16 cellular contexts compared by ENCODE assay signal in the genomic region with DNA sequence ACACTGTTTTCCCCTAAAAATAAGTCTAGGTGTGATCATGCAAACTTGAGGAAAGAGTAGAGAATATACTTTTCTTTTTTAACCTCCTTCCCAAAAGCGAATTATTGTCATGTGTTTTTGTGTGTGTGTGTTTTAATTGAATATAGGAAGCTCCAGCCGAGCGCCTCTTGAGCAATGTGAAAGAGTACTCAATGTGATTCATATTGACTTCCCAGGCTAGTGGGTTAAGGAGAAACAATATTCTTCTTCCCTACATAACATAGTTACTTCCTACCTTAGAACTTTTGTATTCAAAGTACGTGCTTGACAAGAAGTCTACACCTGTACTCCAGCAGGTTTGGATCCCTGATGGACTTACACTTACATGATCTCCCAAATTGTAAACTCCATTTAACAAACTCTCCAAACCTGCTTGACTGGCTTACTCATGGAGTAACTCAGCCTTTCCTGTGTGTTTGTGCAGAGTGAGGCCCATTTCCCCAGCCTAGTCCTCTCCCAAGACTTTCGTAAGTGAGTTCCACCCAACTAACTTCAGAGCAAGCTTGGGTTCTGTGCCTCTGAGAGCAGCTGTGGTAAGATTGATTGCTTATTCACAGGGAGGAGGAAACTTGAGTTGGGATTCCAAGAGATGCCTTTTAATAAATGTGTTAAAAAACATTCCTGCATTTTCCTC. TPM values are rescaled to one million over a fixed set of nuclear protein-coding genes. Genes with fewer than 3 reads are reported as not detected.
DNase-seq lines count a peak whose midpoint lies in the region; ATAC-seq, FAIRE-seq and TF ChIP-seq lines count a peak whose summit lies in the region.
"Had no signal": no experiment of that assay in that cellular context is flagged by ENCODE, and none has a peak within 500 bp of the region (broad histone marks: within the 10 kb centered on the region; RNA-seq: fewer than 3 reads in every experiment).

No MANE protein-coding gene starts in this region.

- no TSS peak for BruUV-seq in MCF 10A (replicated peaks; lab: Mats Ljungman, UMichigan)

- H3K36me3 Mint-ChIP-seq in MCF 10A (ENCODE audit: insufficient read depth, unreplicated experiment), result no peaks in the 10 kb centered on the region
- H3K36me3 Mint-ChIP-seq in effector memory CD8-positive, alpha-beta T cell (ENCODE audit: insufficient read depth), result no peaks in the 10 kb centered on the region
- H3K36me3 Mint-ChIP-seq: CD4-positive, CD25-positive, alpha-beta regulatory T cell had no signal

- CTCF ChIA-PET in MCF 10A (lab: Yijun Ruan, JAX), result interaction anchor here (0.7 kb wide), 1 partner anchor 45 kb away, joined by 3 read pairs; no protein-coding TSS in a partner anchor

- dilution Hi-C loops in keratinocyte (cut with MboI; ENCODE audit: extremely low pct_ligation_motif_present, low sequenced_read_pairs), result no loop called here

- no peak overlapping the region for H3K4me2 ChIP-seq in keratinocyte (ENCODE audit: control insufficient read depth, extremely low read depth, insufficient read depth, low read depth, low read length)

- H3K36me3 ChIP-seq in keratinocyte (ENCODE audit: control insufficient read depth in 2 of 2, extremely low read depth in 1 of 2, insufficient read depth in 2 of 2, low read length in 2 of 2), result no peaks in the 10 kb centered on the region

- H3K9ac ChIP-seq in keratinocyte (ENCODE audit: control insufficient read depth, extremely low read depth, insufficient read depth, low read length), result no peak overlapping the region

- H2AFZ ChIP-seq in keratinocyte (ENCODE audit: control insufficient read depth, low read length), result peak overlapping the region; percentile 76

- no peaks in the 10 kb centered on the region for H3K27me3 Mint-ChIP-seq in MCF 10A (ENCODE audit: insufficient read depth, unreplicated experiment)
- H3K27me3 Mint-ChIP-seq in effector memory CD8-positive, alpha-beta T cell, result peaks cover 0 to 2% of the 10 kb centered on the region in 2 donors
- H3K27me3 Mint-ChIP-seq: activated CD4-positive, alpha-beta memory T cell treated with anti-CD3 and anti-CD28 coated beads for 36 hours had no signal

- H3K4me3 ChIP-seq in keratinocyte (ENCODE audit: control insufficient read depth in 2 of 3, extremely low read depth in 1 of 3, insufficient read depth in 2 of 3, low read depth in 1 of 3, low read length in 3 of 3) (no peak overlapping the region), skeletal muscle cell (ENCODE audit: low read depth, low read length) (no peak overlapping the region)

- no peak for TF ChIP-seq CTCF in MCF 10A (IDR thresholded peaks at IDR 0.05; ENCODE audit: unreplicated experiment)
- TF ChIP-seq CTCF in keratinocyte (optimal IDR thresholded peaks at IDR 0.05 in 1 of 3, IDR thresholded peaks at IDR 0.05 in 1 of 3, conservative IDR thresholded peaks at IDR 0.05 in 1 of 3; ENCODE audit: extremely low read depth in 1 of 3, insufficient read depth in 2 of 3, low read length in 3 of 3), result no peak

- H3K4me1 ChIP-seq in keratinocyte (ENCODE audit: control insufficient read depth, extremely low read depth, insufficient read depth, low read length), result peaks cover 5% of the 10 kb centered on the region

- H3K27ac ChIP-seq in keratinocyte (ENCODE audit: control insufficient read depth, insufficient read depth, low read length), result no peak overlapping the region

- no peak for ATAC-seq in effector memory CD8-positive, alpha-beta T cell (replicated peaks)

- no peaks in the 10 kb centered on the region for H3K27me3 ChIP-seq in keratinocyte (ENCODE audit: control insufficient read depth, extremely low read depth, insufficient read depth, low read length)

- POLR2A ChIA-PET in MCF 10A (lab: Yijun Ruan, JAX), result no interaction called here

- no peaks in the 10 kb centered on the region for H3K9me3 ChIP-seq in keratinocyte (ENCODE audit: control insufficient read depth, low read depth, low read length)

- no peak overlapping the region for H3K4me3 Mint-ChIP-seq in MCF 10A (ENCODE audit: unreplicated experiment)
- no peak overlapping the region for H3K4me3 Mint-ChIP-seq in effector memory CD8-positive, alpha-beta T cell
- H3K4me3 Mint-ChIP-seq: activated CD4-positive, alpha-beta memory T cell treated with anti-CD3 and anti-CD28 coated beads for 36 hours; CD4-positive, CD25-positive, alpha-beta regulatory T cell; T-helper 2 cell treated with Interferon-gamma antibody and Interleukin-4, amounts not matched to agents 5 μg/mL and 100 μg/mL, for 36 hours had no signal

- intact Hi-C loops in MCF 10A (cut with micrococcal nuclease), result no loop called here

- peak overlapping the region; percentile 80 for H3K27ac Mint-ChIP-seq in MCF 10A (ENCODE audit: low read depth, unreplicated experiment)
- H3K27ac Mint-ChIP-seq in effector memory CD8-positive, alpha-beta T cell, result no peak overlapping the region
- H3K27ac Mint-ChIP-seq: activated CD4-positive, alpha-beta memory T cell treated with anti-CD3 and anti-CD28 coated beads for 36 hours; activated T-helper 2 cell treated with anti-CD3 and anti-CD28 coated beads, Interferon-gamma antibody, Interleukin-2, Interleukin-4, amounts not matched to agents 10 μg/mL and 5 μg/mL and 100 μg/mL, durations not matched to agents 14 hours and 24 hours and 36 hours; CD4-positive, CD25-positive, alpha-beta regulatory T cell; T-helper 2 cell treated with Interferon-gamma antibody and Interleukin-4, amounts not matched to agents 5 μg/mL and 100 μg/mL, for 36 hours had no signal

- no peaks in the 10 kb centered on the region for H3K79me2 ChIP-seq in keratinocyte (ENCODE audit: control insufficient read depth, insufficient read depth, low read length)

- H3K4me1 Mint-ChIP-seq in MCF 10A (ENCODE audit: insufficient read depth, unreplicated experiment), result peaks cover 11% of the 10 kb centered on the region
- H3K4me1 Mint-ChIP-seq in effector memory CD8-positive, alpha-beta T cell (ENCODE audit: low read depth in 2 of 2), result no peaks in the 10 kb centered on the region
- H3K4me1 Mint-ChIP-seq: CD4-positive, CD25-positive, alpha-beta regulatory T cell had no signal

- peak; percentile 86 for DNase-seq in HT-29 (ENCODE audit: low spot score)
- DNase-seq in MCF 10A (ENCODE audit: unreplicated experiment), result peak; percentile 20
- no peak for DNase-seq in keratinocyte (ENCODE audit: low read depth, low spot score)
- DNase-seq in skeletal muscle cell (ENCODE audit: low read depth), result peak; percentile 20
- no peak for DNase-seq in effector memory CD8-positive, alpha-beta T cell
- no peak for DNase-seq in NOMO-1 treated with DMSO at 0.1 percent for 48 hours (lab: John Stamatoyannopoulos, UW; ENCODE audit: unreplicated experiment)
- DNase-seq in NCI-H2107 treated with DMSO at 0.1 percent for 48 hours (lab: John Stamatoyannopoulos, UW; ENCODE audit: unreplicated experiment), result no peak
- DNase-seq: activated CD4-positive, alpha-beta memory T cell treated with anti-CD3 and anti-CD28 coated beads for 36 hours; CD4-positive, CD25-positive, alpha-beta regulatory T cell; GDM1; NCI-H1092 treated with DMSO at 0.1 percent for 48 hours; NCI-H510A treated with DMSO at 0.1 percent for 48 hours; right cardiac atrium had no signal

- H4K20me1 ChIP-seq in keratinocyte (ENCODE audit: control insufficient read depth, extremely low read depth, insufficient read depth, low read length), result no peaks in the 10 kb centered on the region

- no peaks in the 10 kb centered on the region for H3K9me1 ChIP-seq in keratinocyte (ENCODE audit: control insufficient read depth, extremely low read depth, insufficient read depth, low read length)

- peaks cover 5% of the 10 kb centered on the region for H3K9me3 Mint-ChIP-seq in MCF 10A (ENCODE audit: unreplicated experiment)
- no peaks in the 10 kb centered on the region for H3K9me3 Mint-ChIP-seq in effector memory CD8-positive, alpha-beta T cell

- FAIRE-seq in keratinocyte (lab: Jason Lieb, UNC), result peak; percentile 74
- FAIRE-seq: RCC 7860 had no signal

RNA-seq across cellular contexts. Expression of gene SLC28A3, which starts 9.3 kb away (rescaled TPM):
- total RNA-seq in HT-29 (2014; rRNA removed; shearing (Covaris generic)), result 4.5 and 4.7 TPM in 2 replicates
- total RNA-seq in MCF 10A (2022), result 0.47 and 0.77 TPM in 2 replicates
- polyA plus RNA-seq in keratinocyte, result 1.1 to 4.9 TPM (median 2.4 TPM) in 3 replicates
- 10.9 TPM for polyA plus RNA-seq in keratinocyte (2011; ENCODE audit: low read depth)
- polyA plus RNA-seq in keratinocyte (2011; cell fraction: cytosol; rRNA removed), result 0.35 and 1.2 TPM in 2 replicates
- 4.4 and 6.0 TPM in 2 replicates for polyA plus RNA-seq in keratinocyte (2011; cell fraction: nucleus; rRNA removed)
- polyA plus RNA-seq in keratinocyte (2012; ENCODE audit: low replicate concordance), result 0.77 and 8.7 TPM in 2 replicates
- polyA minus RNA-seq in keratinocyte, result 0.89 to 3.6 TPM (median 2.3 TPM) in 3 replicates
- 0.38 TPM for polyA minus RNA-seq in keratinocyte (2011; cell fraction: cytosol; rRNA and poly(A)+ RNA removed)
- polyA minus RNA-seq in keratinocyte (2011; cell fraction: nucleus; rRNA and poly(A)+ RNA removed), result 3.6 and 5.8 TPM in 2 replicates
- total RNA-seq: CD4-positive, CD25-positive, alpha-beta regulatory T cell had no signal
- polyA plus RNA-seq: CD4-positive, CD25-positive, alpha-beta regulatory T cell; right cardiac atrium had no signal

Comparison
In these comparisons a context has a peak if more than half of its experiments do, and no peak if none do; other contexts are left out.
1. DNase-seq: peak in HT-29 (single experiment), MCF 10A (single experiment) and skeletal muscle cell (single experiment); none in keratinocyte (single experiment), effector memory CD8-positive, alpha-beta T cell (0 of 3), NOMO-1 treated with DMSO at 0.1 percent for 48 hours (single experiment) and NCI-H2107 treated with DMSO at 0.1 percent for 48 hours (single experiment).